ENCODE assay signal across 1 cellular context in the genomic region with DNA sequence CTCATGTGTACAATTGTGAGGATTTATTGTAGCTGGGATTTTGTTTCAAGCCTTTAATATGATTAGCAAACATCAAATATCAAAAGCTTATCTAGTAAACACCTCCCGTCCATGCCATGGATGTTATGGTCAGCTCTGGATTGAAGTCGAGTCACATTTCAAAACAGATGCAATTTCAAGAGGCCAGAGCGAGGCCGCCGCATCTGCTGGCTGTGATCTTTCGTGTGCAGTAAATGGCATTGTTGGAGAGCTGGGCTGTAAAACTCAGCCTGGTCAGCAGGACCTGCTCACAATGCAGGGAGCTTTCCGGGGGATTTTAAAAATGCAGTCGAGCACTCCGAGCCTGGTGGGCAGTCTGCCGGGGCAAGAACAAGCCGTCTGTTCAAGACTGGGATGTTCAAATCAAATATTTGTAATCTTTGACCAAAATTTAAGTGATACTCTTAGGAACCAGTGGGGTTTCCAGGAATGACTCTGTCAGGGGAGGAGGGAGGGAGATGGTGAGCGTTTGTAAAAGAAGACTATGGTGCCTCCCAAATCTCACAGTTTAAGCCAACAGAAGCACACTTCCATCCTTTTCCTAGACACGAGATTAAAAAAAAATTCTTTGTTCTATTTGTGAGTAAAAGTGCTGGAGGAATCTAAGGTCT.
TF ChIP-seq lines count a peak whose summit lies in the region.

No MANE protein-coding gene starts in this region.

TF ChIP-seq in H1, 55 proteins besides CTCF, POLR2A, EP300 and RAD21:
- no peak for TF ChIP-seq SP4 (IDR thresholded peaks at IDR 0.05; ENCODE audit: low read length)
- no peak for TF ChIP-seq CHD1 (IDR thresholded peaks at IDR 0.05; ENCODE audit: low read depth, low read length)
- no peak for TF ChIP-seq KDM5A (IDR thresholded peaks at IDR 0.05; ENCODE audit: low read length)
- TF ChIP-seq SP2 (IDR thresholded peaks at IDR 0.05; ENCODE audit: low read length): no peak
